ENCODE assay signal across 2 cellular contexts in the genomic region with DNA sequence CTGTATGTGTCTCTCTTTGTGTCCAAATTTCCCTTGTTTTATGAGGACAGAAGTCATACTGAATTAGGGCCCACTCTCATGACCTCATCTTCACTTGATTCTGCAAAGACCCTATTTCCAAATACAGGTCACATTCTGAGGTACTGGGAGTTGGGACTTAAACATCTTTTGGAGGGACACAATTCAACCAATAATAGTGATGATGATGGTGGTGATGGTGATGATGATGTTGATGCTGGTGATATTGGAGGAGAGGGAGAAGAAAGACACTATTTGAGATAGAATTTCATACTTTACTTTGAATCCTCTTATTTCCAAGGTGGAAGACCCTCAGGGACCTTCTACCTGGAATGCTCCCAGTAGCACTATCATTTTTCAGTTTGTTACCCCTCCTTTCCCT.
A peak's percentile ranks its signal among the peaks of the same experiment; 100 is the strongest.
TF ChIP-seq lines count a peak whose summit lies in the region.

No MANE protein-coding gene starts in this region.

TF ChIP-seq in HepG2, 621 proteins besides CTCF, POLR2A, EP300 and RAD21 (continued from another document):
- TF ChIP-seq, protein P1, sequence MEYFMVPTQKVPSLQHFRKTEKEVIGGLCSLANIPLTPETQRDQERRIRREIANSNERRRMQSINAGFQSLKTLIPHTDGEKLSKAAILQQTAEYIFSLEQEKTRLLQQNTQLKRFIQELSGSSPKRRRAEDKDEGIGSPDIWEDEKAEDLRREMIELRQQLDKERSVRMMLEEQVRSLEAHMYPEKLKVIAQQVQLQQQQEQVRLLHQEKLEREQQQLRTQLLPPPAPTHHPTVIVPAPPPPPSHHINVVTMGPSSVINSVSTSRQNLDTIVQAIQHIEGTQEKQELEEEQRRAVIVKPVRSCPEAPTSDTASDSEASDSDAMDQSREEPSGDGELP (IDR thresholded peaks at IDR 0.05; ENCODE audit: borderline replicate concordance, low read depth) = no peak
- TF ChIP-seq ZNF720 (CRISPR knock-in tag; IDR thresholded peaks at IDR 0.05) (no peak), GATAD1 (CRISPR knock-in tag; IDR thresholded peaks at IDR 0.05) (no peak), ATF7 (IDR thresholded peaks at IDR 0.05) (peak; percentile 56), ATF7 (CRISPR knock-in tag; IDR thresholded peaks at IDR 0.05) (no peak)
- TF ChIP-seq, protein P2, sequence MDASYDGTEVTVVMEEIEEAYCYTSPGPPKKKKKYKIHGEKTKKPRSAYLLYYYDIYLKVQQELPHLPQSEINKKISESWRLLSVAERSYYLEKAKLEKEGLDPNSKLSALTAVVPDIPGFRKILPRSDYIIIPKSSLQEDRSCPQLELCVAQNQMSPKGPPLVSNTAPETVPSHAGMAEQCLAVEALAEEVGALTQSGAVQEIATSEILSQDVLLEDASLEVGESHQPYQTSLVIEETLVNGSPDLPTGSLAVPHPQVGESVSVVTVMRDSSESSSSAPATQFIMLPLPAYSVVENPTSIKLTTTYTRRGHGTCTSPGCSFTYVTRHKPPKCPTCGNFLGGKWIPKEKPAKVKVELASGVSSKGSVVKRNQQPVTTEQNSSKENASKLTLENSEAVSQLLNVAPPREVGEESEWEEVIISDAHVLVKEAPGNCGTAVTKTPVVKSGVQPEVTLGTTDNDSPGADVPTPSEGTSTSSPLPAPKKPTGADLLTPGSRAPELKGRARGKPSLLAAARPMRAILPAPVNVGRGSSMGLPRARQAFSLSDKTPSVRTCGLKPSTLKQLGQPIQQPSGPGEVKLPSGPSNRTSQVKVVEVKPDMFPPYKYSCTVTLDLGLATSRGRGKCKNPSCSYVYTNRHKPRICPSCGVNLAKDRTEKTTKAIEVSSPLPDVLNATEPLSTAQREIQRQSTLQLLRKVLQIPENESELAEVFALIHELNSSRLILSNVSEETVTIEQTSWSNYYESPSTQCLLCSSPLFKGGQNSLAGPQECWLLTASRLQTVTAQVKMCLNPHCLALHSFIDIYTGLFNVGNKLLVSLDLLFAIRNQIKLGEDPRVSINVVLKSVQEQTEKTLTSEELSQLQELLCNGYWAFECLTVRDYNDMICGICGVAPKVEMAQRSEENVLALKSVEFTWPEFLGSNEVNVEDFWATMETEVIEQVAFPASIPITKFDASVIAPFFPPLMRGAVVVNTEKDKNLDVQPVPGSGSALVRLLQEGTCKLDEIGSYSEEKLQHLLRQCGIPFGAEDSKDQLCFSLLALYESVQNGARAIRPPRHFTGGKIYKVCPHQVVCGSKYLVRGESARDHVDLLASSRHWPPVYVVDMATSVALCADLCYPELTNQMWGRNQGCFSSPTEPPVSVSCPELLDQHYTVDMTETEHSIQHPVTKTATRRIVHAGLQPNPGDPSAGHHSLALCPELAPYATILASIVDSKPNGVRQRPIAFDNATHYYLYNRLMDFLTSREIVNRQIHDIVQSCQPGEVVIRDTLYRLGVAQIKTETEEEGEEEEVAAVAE (CRISPR knock-in tag; IDR thresholded peaks at IDR 0.05; ENCODE audit: borderline replicate concordance) = no peak

TF ChIP-seq in HEK293, 187 proteins besides CTCF, POLR2A, EP300 and RAD21 (continued from another document):
- TF ChIP-seq, protein P3, sequence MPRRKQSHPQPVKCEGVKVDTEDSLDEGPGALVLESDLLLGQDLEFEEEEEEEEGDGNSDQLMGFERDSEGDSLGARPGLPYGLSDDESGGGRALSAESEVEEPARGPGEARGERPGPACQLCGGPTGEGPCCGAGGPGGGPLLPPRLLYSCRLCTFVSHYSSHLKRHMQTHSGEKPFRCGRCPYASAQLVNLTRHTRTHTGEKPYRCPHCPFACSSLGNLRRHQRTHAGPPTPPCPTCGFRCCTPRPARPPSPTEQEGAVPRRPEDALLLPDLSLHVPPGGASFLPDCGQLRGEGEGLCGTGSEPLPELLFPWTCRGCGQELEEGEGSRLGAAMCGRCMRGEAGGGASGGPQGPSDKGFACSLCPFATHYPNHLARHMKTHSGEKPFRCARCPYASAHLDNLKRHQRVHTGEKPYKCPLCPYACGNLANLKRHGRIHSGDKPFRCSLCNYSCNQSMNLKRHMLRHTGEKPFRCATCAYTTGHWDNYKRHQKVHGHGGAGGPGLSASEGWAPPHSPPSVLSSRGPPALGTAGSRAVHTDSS (tag by site-specific recombination; IDR thresholded peaks at IDR 0.05) = peak; percentile 57; the same call in 1 of the 2 replicates
